1 cellular context compared by ENCODE assay signal in the genomic region with DNA sequence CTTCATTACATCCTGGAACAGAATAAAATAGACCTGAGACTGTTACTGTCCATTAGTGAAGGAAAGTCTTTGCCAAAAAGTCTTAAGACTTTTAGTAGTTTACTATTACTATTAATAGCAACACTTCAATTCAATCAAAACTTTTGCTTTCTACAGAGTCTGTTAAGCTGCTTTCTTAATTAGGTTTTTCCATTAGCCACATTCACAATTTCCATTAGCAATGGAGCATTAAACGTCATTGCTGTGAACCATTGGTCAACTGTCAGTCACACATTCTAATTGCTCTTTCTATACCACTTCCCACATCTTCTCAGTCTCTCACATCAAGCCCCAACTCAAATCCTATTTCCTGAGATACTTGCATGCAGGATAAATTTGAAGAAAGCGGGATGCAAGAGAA.
TF ChIP-seq lines count a peak whose summit lies in the region.

No MANE protein-coding gene starts in this region.

TF ChIP-seq in GM12878, 131 proteins besides CTCF, POLR2A, EP300 and RAD21 (continued from another document):
- TF ChIP-seq, protein P1, sequence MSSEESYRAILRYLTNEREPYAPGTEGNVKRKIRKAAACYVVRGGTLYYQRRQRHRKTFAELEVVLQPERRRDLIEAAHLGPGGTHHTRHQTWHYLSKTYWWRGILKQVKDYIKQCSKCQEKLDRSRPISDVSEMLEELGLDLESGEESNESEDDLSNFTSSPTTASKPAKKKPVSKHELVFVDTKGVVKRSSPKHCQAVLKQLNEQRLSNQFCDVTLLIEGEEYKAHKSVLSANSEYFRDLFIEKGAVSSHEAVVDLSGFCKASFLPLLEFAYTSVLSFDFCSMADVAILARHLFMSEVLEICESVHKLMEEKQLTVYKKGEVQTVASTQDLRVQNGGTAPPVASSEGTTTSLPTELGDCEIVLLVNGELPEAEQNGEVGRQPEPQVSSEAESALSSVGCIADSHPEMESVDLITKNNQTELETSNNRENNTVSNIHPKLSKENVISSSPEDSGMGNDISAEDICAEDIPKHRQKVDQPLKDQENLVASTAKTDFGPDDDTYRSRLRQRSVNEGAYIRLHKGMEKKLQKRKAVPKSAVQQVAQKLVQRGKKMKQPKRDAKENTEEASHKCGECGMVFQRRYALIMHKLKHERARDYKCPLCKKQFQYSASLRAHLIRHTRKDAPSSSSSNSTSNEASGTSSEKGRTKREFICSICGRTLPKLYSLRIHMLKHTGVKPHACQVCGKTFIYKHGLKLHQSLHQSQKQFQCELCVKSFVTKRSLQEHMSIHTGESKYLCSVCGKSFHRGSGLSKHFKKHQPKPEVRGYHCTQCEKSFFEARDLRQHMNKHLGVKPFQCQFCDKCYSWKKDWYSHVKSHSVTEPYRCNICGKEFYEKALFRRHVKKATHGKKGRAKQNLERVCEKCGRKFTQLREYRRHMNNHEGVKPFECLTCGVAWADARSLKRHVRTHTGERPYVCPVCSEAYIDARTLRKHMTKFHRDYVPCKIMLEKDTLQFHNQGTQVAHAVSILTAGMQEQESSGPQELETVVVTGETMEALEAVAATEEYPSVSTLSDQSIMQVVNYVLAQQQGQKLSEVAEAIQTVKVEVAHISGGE (CRISPR knock-in tag; IDR thresholded peaks at IDR 0.05), result no peak
- TF ChIP-seq ATF7 (IDR thresholded peaks at IDR 0.05; ENCODE audit: low read depth) (peak; percentile 60; the same call in 1 of the 2 replicates), SUPT20H (IDR thresholded peaks at IDR 0.05; ENCODE audit: borderline replicate concordance, control insufficient read depth, low read depth, low read length) (no peak), MTA2 (IDR thresholded peaks at IDR 0.05; ENCODE audit: low read depth) (peak; percentile 86)
- TF ChIP-seq, protein P2, sequence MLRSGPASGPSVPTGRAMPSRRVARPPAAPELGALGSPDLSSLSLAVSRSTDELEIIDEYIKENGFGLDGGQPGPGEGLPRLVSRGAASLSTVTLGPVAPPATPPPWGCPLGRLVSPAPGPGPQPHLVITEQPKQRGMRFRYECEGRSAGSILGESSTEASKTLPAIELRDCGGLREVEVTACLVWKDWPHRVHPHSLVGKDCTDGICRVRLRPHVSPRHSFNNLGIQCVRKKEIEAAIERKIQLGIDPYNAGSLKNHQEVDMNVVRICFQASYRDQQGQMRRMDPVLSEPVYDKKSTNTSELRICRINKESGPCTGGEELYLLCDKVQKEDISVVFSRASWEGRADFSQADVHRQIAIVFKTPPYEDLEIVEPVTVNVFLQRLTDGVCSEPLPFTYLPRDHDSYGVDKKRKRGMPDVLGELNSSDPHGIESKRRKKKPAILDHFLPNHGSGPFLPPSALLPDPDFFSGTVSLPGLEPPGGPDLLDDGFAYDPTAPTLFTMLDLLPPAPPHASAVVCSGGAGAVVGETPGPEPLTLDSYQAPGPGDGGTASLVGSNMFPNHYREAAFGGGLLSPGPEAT (IDR thresholded peaks at IDR 0.05; ENCODE audit: low read depth), result 0 out of 2 replicates have a peak, but pooled peaks have one; percentile 14
- TF ChIP-seq, protein P3, sequence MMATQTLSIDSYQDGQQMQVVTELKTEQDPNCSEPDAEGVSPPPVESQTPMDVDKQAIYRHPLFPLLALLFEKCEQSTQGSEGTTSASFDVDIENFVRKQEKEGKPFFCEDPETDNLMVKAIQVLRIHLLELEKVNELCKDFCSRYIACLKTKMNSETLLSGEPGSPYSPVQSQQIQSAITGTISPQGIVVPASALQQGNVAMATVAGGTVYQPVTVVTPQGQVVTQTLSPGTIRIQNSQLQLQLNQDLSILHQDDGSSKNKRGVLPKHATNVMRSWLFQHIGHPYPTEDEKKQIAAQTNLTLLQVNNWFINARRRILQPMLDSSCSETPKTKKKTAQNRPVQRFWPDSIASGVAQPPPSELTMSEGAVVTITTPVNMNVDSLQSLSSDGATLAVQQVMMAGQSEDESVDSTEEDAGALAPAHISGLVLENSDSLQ (IDR thresholded peaks at IDR 0.05), result peak; percentile 48; the same call in 1 of the 2 replicates
